Comparison of ENCODE assay signal across 26 cellular contexts in the genomic region with DNA sequence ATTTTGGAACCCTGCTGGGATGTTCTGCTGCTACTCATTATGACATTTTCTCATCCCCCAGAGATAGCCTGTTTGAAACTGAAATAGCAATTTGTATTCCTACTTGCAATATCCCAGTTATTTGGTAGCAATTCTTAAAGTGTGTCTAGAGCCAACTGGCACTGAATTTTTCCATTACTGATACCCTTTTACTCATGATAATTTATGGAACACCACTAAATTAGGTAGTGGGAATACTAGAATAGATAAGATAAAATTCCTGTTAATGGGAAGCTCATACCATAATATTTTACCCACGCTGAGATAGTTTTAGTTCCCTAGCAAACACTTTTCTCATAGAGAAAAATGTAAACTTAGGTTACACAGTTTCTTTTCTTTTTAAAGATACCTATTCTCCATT.
"Had no signal": no experiment of that assay in that cellular context is flagged by ENCODE, and none has a peak within 500 bp of the region (broad histone marks: within the 10 kb centered on the region; RNA-seq: fewer than 3 reads in every experiment).

No MANE protein-coding gene starts in this region.

- H3K4me3 ChIP-seq: prostate gland, stomach, thyroid gland, vagina had no signal

- H3K27me3 ChIP-seq: pancreas, stomach, thyroid gland, upper lobe of left lung, vagina had no signal

- H3K36me3 ChIP-seq: pancreas, prostate gland, stomach, thyroid gland, upper lobe of left lung, vagina had no signal

- DNase-seq: activated CD4-positive, alpha-beta memory T cell treated with anti-CD3 and anti-CD28 coated beads, Interleukin-2, amount 10 ng/mL, durations not matched to agents 7 days and 5 days; activated CD4-positive, alpha-beta T cell treated with anti-CD3 and anti-CD28 coated beads for 1 hour; activated CD4-positive, alpha-beta T cell treated with anti-CD3 and anti-CD28 coated beads, Interleukin-2, amount 10 ng/mL, durations not matched to agents 7 days and 5 days; activated CD8-positive, alpha-beta memory T cell treated with anti-CD3 and anti-CD28 coated beads, Interleukin-2, amount 50 U/mL, for 48 hours; activated naive CD8-positive, alpha-beta T cell treated with anti-CD3 and anti-CD28 coated beads, Interleukin-2, amount 50 U/mL, for 24 hours; activated T-cell treated with anti-CD3 and anti-CD28 coated beads, Interleukin-2, amount 50 U/mL, for 24 hours; amygdala; foreskin fibroblast; head of caudate nucleus; midbrain; naive thymus-derived CD4-positive, alpha-beta T cell; nucleus accumbens; retina; stimulated activated CD4-positive, alpha-beta T cell treated with anti-CD3 and anti-CD28 coated beads, Interleukin-15, amount 100 ng/mL, for 24 hours; stimulated activated CD4-positive, alpha-beta T cell treated with anti-CD3 and anti-CD28 coated beads, Interleukin-2, amount 100 ng/mL, for 24 hours; stimulated activated naive B cell treated with anti-CD40 and anti-IgM and Interleukin-4, amounts not matched to agents 10 μg/mL and 1 μg/mL and 100 μg/mL, for 72 hours; stomach; T-helper 17 cell; T1000; thyroid gland; upper lobe of left lung had no signal

- H3K27ac ChIP-seq: prostate gland, thyroid gland, upper lobe of left lung, vagina had no signal

- H3K9me3 ChIP-seq: pancreas, prostate gland, stomach, thyroid gland, upper lobe of left lung, vagina had no signal

- H3K4me1 ChIP-seq: prostate gland, thyroid gland, vagina had no signal

- ATAC-seq: activated naive CD8-positive, alpha-beta T cell treated with anti-CD3 and anti-CD28 coated beads, Interleukin-2, amount 50 U/mL, for 24 hours; activated T-helper 17 cell treated with anti-CD3 and anti-CD28 coated beads, Interleukin-2, amount 50 U/mL, for 72 hours; naive thymus-derived CD4-positive, alpha-beta T cell; stimulated activated naive B cell treated with anti-CD40 and anti-IgM and Interleukin-4, amounts not matched to agents 10 μg/mL and 1 μg/mL and 100 μg/mL, for 72 hours; T-helper 17 cell; WTC11 had no signal
